Comparison of ENCODE assay signal across 9 cellular contexts in the genomic region with DNA sequence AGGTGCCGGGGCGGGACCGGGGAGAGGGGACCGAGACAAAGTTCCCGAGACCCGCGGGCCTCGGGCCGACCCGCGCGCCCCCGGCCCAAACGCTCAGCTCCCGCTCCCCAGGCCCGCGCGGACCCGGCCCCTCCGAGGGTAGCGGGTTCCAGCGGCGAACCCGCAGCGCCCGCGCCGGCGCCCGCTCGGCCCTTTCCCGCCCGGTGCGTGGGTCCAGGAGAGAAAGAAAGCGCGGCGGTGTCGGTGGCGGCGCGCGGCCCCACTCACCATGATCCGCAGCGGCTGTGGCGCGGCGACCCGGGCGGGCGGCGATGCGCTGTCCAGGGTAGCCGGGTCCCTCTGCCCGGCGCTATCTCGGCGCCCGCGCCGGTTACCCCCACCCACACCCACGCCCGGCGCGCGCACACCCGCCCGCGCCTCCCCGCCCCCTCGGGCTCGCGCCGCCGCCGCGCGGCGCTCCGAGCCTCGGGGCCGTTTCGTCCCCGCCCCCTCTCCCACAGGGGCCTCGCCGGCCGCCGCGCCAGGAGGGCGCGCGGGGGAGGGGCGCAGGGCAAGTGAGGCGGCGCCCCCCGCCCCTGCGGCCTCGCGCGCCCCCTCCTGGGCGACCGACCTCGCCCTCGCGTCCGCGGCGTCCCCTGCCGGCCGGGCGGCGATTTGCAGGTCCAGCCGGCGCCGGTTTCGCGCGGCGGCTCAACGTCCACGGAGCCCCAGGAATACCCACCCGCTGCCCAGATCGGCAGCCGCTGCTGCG. TPM values are rescaled to one million over a fixed set of nuclear protein-coding genes. Genes with fewer than 3 reads are reported as not detected.
DNase-seq lines count a peak whose midpoint lies in the region; ATAC-seq and TF ChIP-seq lines count a peak whose summit lies in the region.
"Had no signal": no experiment of that assay in that cellular context is flagged by ENCODE, and none has a peak within 500 bp of the region (broad histone marks: within the 10 kb centered on the region; RNA-seq: fewer than 3 reads in every experiment).

A gene with protein sequence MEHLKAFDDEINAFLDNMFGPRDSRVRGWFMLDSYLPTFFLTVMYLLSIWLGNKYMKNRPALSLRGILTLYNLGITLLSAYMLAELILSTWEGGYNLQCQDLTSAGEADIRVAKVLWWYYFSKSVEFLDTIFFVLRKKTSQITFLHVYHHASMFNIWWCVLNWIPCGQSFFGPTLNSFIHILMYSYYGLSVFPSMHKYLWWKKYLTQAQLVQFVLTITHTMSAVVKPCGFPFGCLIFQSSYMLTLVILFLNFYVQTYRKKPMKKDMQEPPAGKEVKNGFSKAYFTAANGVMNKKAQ (minus strand): TSS at position 345 of the 751 bp plus-strand sequence. CDS start 75 bp downstream, at position 270.

- intact Hi-C loops in A673 (cut with micrococcal nuclease; ENCODE audit: unreplicated experiment) (no loop called here), ovary (cut with DNase I) (no loop called here)

- H3K4me1 ChIP-seq in A673 (ENCODE audit: insufficient read depth, low read length, poor library complexity, severe bottlenecking) (peaks cover 8% of the 10 kb centered on the region), foreskin keratinocyte (no peaks in the 10 kb centered on the region), ovary (ENCODE audit: insufficient read depth) (peaks cover 6% of the 10 kb centered on the region)

- peak within 1 kb of the TSS; percentile 60 to 94 (median 84) for H3K4me3 Mint-ChIP-seq in IgD-negative memory B cell
- peak within 1 kb of the TSS; percentile 69 for H3K4me3 Mint-ChIP-seq in activated T-cell treated with anti-CD3 and anti-CD28 coated beads, Interleukin-2, amount 50 U/mL, for 24 hours

- TF ChIP-seq EP300 in ovary (IDR thresholded peaks at IDR 0.05), result no peak

- H3K36me3 ChIP-seq in A673 (ENCODE audit: insufficient read depth, low read length, poor library complexity, severe bottlenecking), result no peaks in the 10 kb centered on the region
- H3K36me3 ChIP-seq in ovary, result no peaks in the 10 kb centered on the region

- H3K4me3 ChIP-seq in A673 (ENCODE audit: low read depth, low read length, poor library complexity, severe bottlenecking) (peak within 1 kb of the TSS; percentile 82), ovary (peak within 1 kb of the TSS; percentile 34)

- H3K36me3 Mint-ChIP-seq in IgD-negative memory B cell, result no peaks in the 10 kb centered on the region
- H3K36me3 Mint-ChIP-seq in activated T-cell treated with anti-CD3 and anti-CD28 coated beads, Interleukin-2, amount 50 U/mL, for 24 hours (ENCODE audit: low read depth), result no peaks in the 10 kb centered on the region

- POLR2A ChIA-PET in A673 (lab: Charles Lee; ENCODE audit: low non-redundant PET), result no interaction called here

- peaks cover 36% of the 10 kb centered on the region for H3K27me3 Mint-ChIP-seq in IgD-negative memory B cell
- H3K27me3 Mint-ChIP-seq in activated T-cell treated with anti-CD3 and anti-CD28 coated beads, Interleukin-2, amount 50 U/mL, for 24 hours, result peaks cover 70% of the 10 kb centered on the region

- H3K27ac ChIP-seq in A673 (ENCODE audit: low read depth, low read length, poor library complexity, severe bottlenecking) (peak within 1 kb of the TSS; percentile 58), foreskin keratinocyte (no peak within 1 kb of the TSS), ovary (no peak within 1 kb of the TSS)

- no peaks in the 10 kb centered on the region for H3K9me3 Mint-ChIP-seq in IgD-negative memory B cell
- H3K9me3 Mint-ChIP-seq in activated T-cell treated with anti-CD3 and anti-CD28 coated beads, Interleukin-2, amount 50 U/mL, for 24 hours, result peaks cover 2% of the 10 kb centered on the region

- peaks cover 2% of the 10 kb centered on the region for H3K27me3 ChIP-seq in A673 (replicated peaks; ENCODE audit: insufficient read depth, low read depth, low read length, poor library complexity)
- peaks cover 75% of the 10 kb centered on the region for H3K27me3 ChIP-seq in foreskin keratinocyte
- H3K27me3 ChIP-seq in ovary, result peaks cover 3% of the 10 kb centered on the region

- DNase-seq in A673 (ENCODE audit: low spot score) (peak; percentile 65), foreskin keratinocyte (no peak), ovary (peak in 2 of 5 donors; percentile 31 to 42), dedifferentiated amniotic fluid mesenchymal stem cell (ENCODE audit: extremely low spot score) (no peak)
- DNase-seq in activated T-cell treated with anti-CD3 and anti-CD28 coated beads, Interleukin-2, amount 50 U/mL, for 24 hours, result peak; percentile 34

- peak; percentile 83 for ATAC-seq in foreskin keratinocyte
- ATAC-seq in GM18517 (IDR thresholded peaks at IDR 0.05; ENCODE audit: unreplicated experiment), result no peak

- WGBS in ovary, 3 donors, result 1 to 11% (median 4%) methylated on average over 37 to 124 of the region's 124 CpGs

- TF ChIP-seq CTCF in A673 (conservative IDR thresholded peaks at IDR 0.05; ENCODE audit: low read depth, low read length) (peak; percentile 72), GM12872 (IDR thresholded peaks at IDR 0.05; ENCODE audit: insufficient read depth, low read depth, low read length) (peak; percentile 64; the same call in 2 of the 3 replicates), foreskin keratinocyte (conservative IDR thresholded peaks at IDR 0.05) (peak; percentile 85), ovary (IDR thresholded peaks at IDR 0.05) (no peak)

- H3K27ac Mint-ChIP-seq in IgD-negative memory B cell, result peak within 1 kb of the TSS; percentile 4 to 83 (median 67)
- H3K27ac Mint-ChIP-seq in activated T-cell treated with anti-CD3 and anti-CD28 coated beads, Interleukin-2, amount 50 U/mL, for 24 hours, result no peak within 1 kb of the TSS

- BruUV-seq in A673 (replicated peaks; lab: Mats Ljungman, UMichigan), result no TSS peak

- no peaks in the 10 kb centered on the region for H3K9me3 ChIP-seq in A673 (ENCODE audit: low read depth, low read length, poor library complexity, severe bottlenecking)
- peaks cover 0 to 11% of the 10 kb centered on the region in 2 donors for H3K9me3 ChIP-seq in ovary

- CTCF ChIA-PET in A673 (lab: Charles Lee), result interaction anchor here (0.7 kb wide), 1 partner anchor 10 kb away, joined by 18 read pairs; no protein-coding TSS in a partner anchor

- TF ChIP-seq POLR2A in ovary (IDR thresholded peaks at IDR 0.05), result no peak

- peaks cover 0 to 12% (median 2%) of the 10 kb centered on the region in 3 donors for H3K4me1 Mint-ChIP-seq in IgD-negative memory B cell
- H3K4me1 Mint-ChIP-seq in activated T-cell treated with anti-CD3 and anti-CD28 coated beads, Interleukin-2, amount 50 U/mL, for 24 hours (ENCODE audit: low read depth), result peaks cover 13% of the 10 kb centered on the region

RNA-seq across cellular contexts. Expression of the gene that starts here (rescaled TPM):
- total RNA-seq in A673 (2021) (12.7 and 14.1 TPM in 2 replicates), foreskin keratinocyte (0.10 and 0.18 TPM in 2 replicates), ovary (1 to 10 TPM in 1 of 7 donors, under 1 TPM in 5, not detected in 1; 0.11 to 1.4 (median 0.28) TPM)
- polyA plus RNA-seq in IgD-negative memory B cell (not detected), foreskin keratinocyte (0.06 and 0.07 TPM in 2 replicates), ovary (1 to 10 TPM in 1 of 2 donors, under 1 TPM in 1; 0.18 to 1.0 TPM)
- total RNA-seq: pulmonary artery endothelial cell had no signal

Comparison
In these comparisons a context has a peak if more than half of its experiments do, and no peak if none do; other contexts are left out.
1. Peak in ATAC-seq in foreskin keratinocyte; RNA of the gene not detected or under 1 TPM.
2. DNase-seq: peak in A673 (single experiment) and activated T-cell treated with anti-CD3 and anti-CD28 coated beads, Interleukin-2, amount 50 U/mL, for 24 hours (single experiment); none in foreskin keratinocyte (0 of 2) and dedifferentiated amniotic fluid mesenchymal stem cell (single experiment).
3. CTCF ChIP-seq: peak in A673 (single experiment), GM12872 (single experiment) and foreskin keratinocyte (single experiment); none in ovary (0 of 3).